ENCODE assay signal across 8 cellular contexts in genomic region chr3:127598841-127599570, GRCh38. TPM values are rescaled to one million over a fixed set of nuclear protein-coding genes. Genes with fewer than 3 reads are reported as not detected.
DNase-seq lines count a peak whose midpoint lies in the region; ATAC-seq and TF ChIP-seq lines count a peak whose summit lies in the region.

No MANE protein-coding gene starts in this region.

- peaks cover 0 to 3% (median 0%) of the 10 kb centered on the region in 3 donors for H3K27me3 Mint-ChIP-seq in CD14-positive monocyte (ENCODE audit: low read depth in 3 of 3)
- H3K27me3 Mint-ChIP-seq in natural killer cell treated with Interleukin-12 subunit alpha and Interleukin-12 subunit beta and Interleukin-15 and Interleukin-18, amount 100 ng/mL, for 72 hours, result no peaks in the 10 kb centered on the region

- peak overlapping the region; percentile 62 for H3K4me3 ChIP-seq in Jurkat, Clone E6-1 (ENCODE audit: low read length)
- peak overlapping the region; percentile 46 for H3K4me3 ChIP-seq in colonic mucosa

- DNase-seq in CD14-positive monocyte (ENCODE audit: low spot score) (no peak), colonic mucosa (no peak), globus pallidus (ENCODE audit: low spot score) (no peak), KBM-7 (no peak)
- no peak for DNase-seq in Jurkat, Clone E6-1 (ENCODE audit: low read depth, low spot score)
- DNase-seq in natural killer cell treated with Interleukin-12 subunit alpha and Interleukin-12 subunit beta and Interleukin-15 and Interleukin-18, amount 100 ng/mL, for 72 hours (ENCODE audit: low spot score), result no peak

- peaks cover 6 to 18% of the 10 kb centered on the region in 2 donors for H3K36me3 Mint-ChIP-seq in CD14-positive monocyte
- peaks cover 17% of the 10 kb centered on the region for H3K36me3 Mint-ChIP-seq in natural killer cell treated with Interleukin-12 subunit alpha and Interleukin-12 subunit beta and Interleukin-15 and Interleukin-18, amount 100 ng/mL, for 72 hours

- H3K27ac Mint-ChIP-seq in CD14-positive monocyte, result peak overlapping the region in 6 of 7 donors; percentile 82 to 96 (median 88)
- peak overlapping the region; percentile 88 to 91 for H3K27ac Mint-ChIP-seq in natural killer cell treated with Interleukin-12 subunit alpha and Interleukin-12 subunit beta and Interleukin-15 and Interleukin-18, amount 100 ng/mL, for 72 hours

- H3K36me3 ChIP-seq in colonic mucosa, result no peaks in the 10 kb centered on the region

- in situ Hi-C loops in KBM-7 (cut with MboI; ENCODE audit: low pct_unique_long_range_greater_than_20kb, low sequenced_read_pairs), result no loop called here

- H3K4me1 Mint-ChIP-seq in CD14-positive monocyte, result peaks cover 23% of the 10 kb centered on the region
- peaks cover 25 to 30% of the 10 kb centered on the region in 2 donors for H3K4me1 Mint-ChIP-seq in natural killer cell treated with Interleukin-12 subunit alpha and Interleukin-12 subunit beta and Interleukin-15 and Interleukin-18, amount 100 ng/mL, for 72 hours (ENCODE audit: low read depth in 2 of 2)

- peak overlapping the region; percentile 39 to 58 for H3K9ac ChIP-seq in colonic mucosa (ENCODE audit: low read depth in 2 of 2, low read length in 2 of 2)

- no peak for ATAC-seq in natural killer cell treated with Interleukin-12 subunit alpha and Interleukin-12 subunit beta and Interleukin-15 and Interleukin-18, amount 100 ng/mL, for 72 hours
- ATAC-seq in HG03571 (IDR thresholded peaks at IDR 0.05; ENCODE audit: unreplicated experiment) (no peak), GM18907 (IDR thresholded peaks at IDR 0.05; ENCODE audit: unreplicated experiment) (no peak)

- TF ChIP-seq CTCF in CD14-positive monocyte (IDR thresholded peaks at IDR 0.05) (no peak), colonic mucosa (IDR thresholded peaks at IDR 0.05) (no peak)

- H3K4me1 ChIP-seq in colonic mucosa, result peaks cover 3% of the 10 kb centered on the region

- no peaks in the 10 kb centered on the region for H3K9me3 Mint-ChIP-seq in CD14-positive monocyte
- H3K9me3 Mint-ChIP-seq in natural killer cell treated with Interleukin-12 subunit alpha and Interleukin-12 subunit beta and Interleukin-15 and Interleukin-18, amount 100 ng/mL, for 72 hours, result no peaks in the 10 kb centered on the region

- no peaks in the 10 kb centered on the region for H3K27me3 ChIP-seq in colonic mucosa

- H3K9me3 ChIP-seq in colonic mucosa, result no peaks in the 10 kb centered on the region

- intact Hi-C loops in CD14-positive monocyte (cut with micrococcal nuclease) (loop anchor here (5.0 to 10.0 kb wide), 2 partner anchors 73 to 456 kb away; partner anchors contain the start of genes ABTB1 (in 1 of the 2) and SEC61A1 (in 1 of the 2)), colonic mucosa (cut with DNase I) (no loop called here)

- peak overlapping the region; percentile 82 to 88 for H3K4me3 Mint-ChIP-seq in CD14-positive monocyte
- peak overlapping the region; percentile 95 for H3K4me3 Mint-ChIP-seq in natural killer cell treated with Interleukin-12 subunit alpha and Interleukin-12 subunit beta and Interleukin-15 and Interleukin-18, amount 100 ng/mL, for 72 hours

- H3K27ac ChIP-seq in colonic mucosa, result peak overlapping the region; percentile 1

RNA-seq across cellular contexts. Expression of gene MCM2, which starts 0.8 kb away (rescaled TPM):
- under 1 TPM; 0.66 to 0.90 TPM for polyA plus RNA-seq in CD14-positive monocyte
- polyA plus RNA-seq in Jurkat, Clone E6-1 (2012; ENCODE audit: insufficient read depth, insufficient read length), result 153 TPM
- total RNA-seq in colonic mucosa, result 10 to 100 TPM; 14.7 to 93.0 TPM
- 100 to 1,000 TPM in 1 of 2 donors, 10 to 100 TPM in 1; 99.5 to 202 TPM for total RNA-seq in natural killer cell treated with Interleukin-12 subunit alpha and Interleukin-12 subunit beta and Interleukin-15 and Interleukin-18, amount 100 ng/mL, for 72 hours

RNA-seq across cellular contexts. Expression of gene TPRA1, which starts 8.5 kb away (rescaled TPM):
- polyA plus RNA-seq in CD14-positive monocyte, result 10 to 100 TPM; 20.2 to 23.4 TPM
- polyA plus RNA-seq in Jurkat, Clone E6-1 (2012; ENCODE audit: insufficient read depth, insufficient read length), result 35.2 TPM
- 10 to 100 TPM; 23.4 to 38.0 TPM for total RNA-seq in colonic mucosa
- total RNA-seq in natural killer cell treated with Interleukin-12 subunit alpha and Interleukin-12 subunit beta and Interleukin-15 and Interleukin-18, amount 100 ng/mL, for 72 hours, result 10 to 100 TPM; 29.4 to 54.9 TPM

RNA-seq across cellular contexts. Expression of gene PODXL2, which starts 30.0 kb away (rescaled TPM):
- under 1 TPM; 0.33 to 0.43 TPM for polyA plus RNA-seq in CD14-positive monocyte
- 1.2 TPM for polyA plus RNA-seq in Jurkat, Clone E6-1 (2012; ENCODE audit: insufficient read depth, insufficient read length)
- 10 to 100 TPM; 12.1 to 19.0 TPM for total RNA-seq in colonic mucosa
- 1 to 10 TPM; 3.1 to 3.4 TPM for total RNA-seq in natural killer cell treated with Interleukin-12 subunit alpha and Interleukin-12 subunit beta and Interleukin-15 and Interleukin-18, amount 100 ng/mL, for 72 hours
